11 cellular contexts compared by ENCODE assay signal in genomic region chr17:59093702-59094231, GRCh38. TPM values are rescaled to one million over a fixed set of nuclear protein-coding genes. Genes with fewer than 3 reads are reported as not detected.
A peak's percentile ranks its signal among the peaks of the same experiment; 100 is the strongest.
DNase-seq lines count a peak whose midpoint lies in the region; ATAC-seq and TF ChIP-seq lines count a peak whose summit lies in the region.
"Had no signal": no experiment of that assay in that cellular context is flagged by ENCODE, and none has a peak within 500 bp of the region (broad histone marks: within the 10 kb centered on the region; RNA-seq: fewer than 3 reads in every experiment).

No MANE protein-coding gene starts in this region.

- POLR2A ChIA-PET in activated CD8-positive, alpha-beta T cell treated with anti-CD3 and anti-CD28 coated beads for 36 hours (lab: Charles Lee), result interaction anchor here (1.4 to 2.5 kb wide), 2 partner anchors 13 to 14 kb away, joined by 4 to 8 read pairs; partner anchors contain the start of gene TRIM37

- CTCF ChIA-PET in activated CD8-positive, alpha-beta T cell treated with anti-CD3 and anti-CD28 coated beads for 36 hours (lab: Charles Lee), result interaction anchor here (1.0 kb wide), 1 partner anchor 24 kb away, joined by 3 read pairs; no protein-coding TSS in a partner anchor

- H3K36me3 ChIP-seq in HAP-1 (replicated peaks) (peaks cover 5% of the 10 kb centered on the region; the same call in 1 of the 2 replicates), heart right ventricle (peaks cover 0 to 24% (median 6%) of the 10 kb centered on the region in 9 donors)

- H3K27ac ChIP-seq in heart right ventricle, result peak overlapping the region in 7 of 10 donors; percentile 24 to 78 (median 43)

- H3K4me3 ChIP-seq in HAP-1, result no peak overlapping the region
- peak overlapping the region; percentile 31; the same call in 1 of the 2 replicates for H3K4me3 ChIP-seq in WI38 (ENCODE audit: low read depth, low read length)
- peak overlapping the region in 5 of 10 donors; percentile 1 to 21 (median 12) for H3K4me3 ChIP-seq in heart right ventricle

- H3K4me1 ChIP-seq in HAP-1, result peaks cover 24% of the 10 kb centered on the region
- peaks cover 0 to 25% (median 17%) of the 10 kb centered on the region in 9 donors for H3K4me1 ChIP-seq in heart right ventricle

- H3K4me3 Mint-ChIP-seq in activated CD8-positive, alpha-beta T cell treated with anti-CD3 and anti-CD28 coated beads for 36 hours, result no peak overlapping the region
- H3K4me3 Mint-ChIP-seq: activated naive CD4-positive, alpha-beta T cell treated with anti-CD3 and anti-CD28 coated beads, Interleukin-2, amount 50 U/mL, for 24 hours had no signal

- in situ Hi-C loops in HAP-1 (cut with MboI; ENCODE audit: low sequenced_read_pairs), result no loop called here

- intact Hi-C loops in heart right ventricle (cut with DNase I), result no loop called here
- intact Hi-C loops in activated CD8-positive, alpha-beta T cell treated with anti-CD3 and anti-CD28 coated beads for 36 hours (cut with micrococcal nuclease), result no loop called here

- DNase-seq in HAP-1 (ENCODE audit: low spot score in 2 of 2), result peak; percentile 48 to 62
- DNase-seq in heart right ventricle, result peak; percentile 25 to 47
- DNase-seq in smooth muscle cell of the brain vasculature (ENCODE audit: low read depth, low spot score), result peak; percentile 60
- DNase-seq in NCI-H1436 (lab: John Stamatoyannopoulos, UW), result no peak
- DNase-seq in activated CD8-positive, alpha-beta T cell treated with anti-CD3 and anti-CD28 coated beads for 36 hours, result no peak
- DNase-seq in NCI-H2227 treated with DMSO at 0.1 percent for 48 hours (lab: John Stamatoyannopoulos, UW), result no peak
- DNase-seq: SHP77; stimulated activated naive CD8-positive, alpha-beta T cell treated with anti-CD3 and anti-CD28 coated beads, Interleukin-15, Interleukin-2, amounts not matched to agents 100 U/mL and 50 U/mL, for 24 hours had no signal

- 12 to 21% methylated on average over 8 of the region's 8 CpGs for whole genome bisulfite sequencing in heart right ventricle, 2 donors

- H3K36me3 Mint-ChIP-seq in activated CD8-positive, alpha-beta T cell treated with anti-CD3 and anti-CD28 coated beads for 36 hours (ENCODE audit: low read depth), result peaks cover 17% of the 10 kb centered on the region

- H3K9me3 Mint-ChIP-seq in activated CD8-positive, alpha-beta T cell treated with anti-CD3 and anti-CD28 coated beads for 36 hours, result no peaks in the 10 kb centered on the region
- H3K9me3 Mint-ChIP-seq: activated naive CD4-positive, alpha-beta T cell treated with anti-CD3 and anti-CD28 coated beads, Interleukin-2, amount 50 U/mL, for 24 hours had no signal

- peak; percentile 68 to 89 (median 80) for ATAC-seq in heart right ventricle
- no peak for ATAC-seq in activated CD8-positive, alpha-beta T cell treated with anti-CD3 and anti-CD28 coated beads for 36 hours
- ATAC-seq in GM21390 (IDR thresholded peaks at IDR 0.05; ENCODE audit: unreplicated experiment), result no peak
- ATAC-seq: stimulated activated naive CD8-positive, alpha-beta T cell treated with anti-CD3 and anti-CD28 coated beads, Interleukin-15, Interleukin-2, amounts not matched to agents 100 U/mL and 50 U/mL, for 24 hours had no signal

- H3K9me3 ChIP-seq in HAP-1 (no peaks in the 10 kb centered on the region), heart right ventricle (peaks cover 0 to 7% (median 0%) of the 10 kb centered on the region in 11 donors)

- peaks cover 19% of the 10 kb centered on the region for H3K4me1 Mint-ChIP-seq in activated CD8-positive, alpha-beta T cell treated with anti-CD3 and anti-CD28 coated beads for 36 hours (ENCODE audit: low read depth)

- no peaks in the 10 kb centered on the region for H3K27me3 Mint-ChIP-seq in activated CD8-positive, alpha-beta T cell treated with anti-CD3 and anti-CD28 coated beads for 36 hours
- H3K27me3 Mint-ChIP-seq: activated naive CD4-positive, alpha-beta T cell treated with anti-CD3 and anti-CD28 coated beads, Interleukin-2, amount 50 U/mL, for 24 hours had no signal

- H3K27me3 ChIP-seq in HAP-1 (ENCODE audit: low read depth), result no peaks in the 10 kb centered on the region
- H3K27me3 ChIP-seq in heart right ventricle, result no peaks in the 10 kb centered on the region

- TF ChIP-seq CTCF in WI38 (IDR thresholded peaks at IDR 0.05; ENCODE audit: low read depth, low read length), result no peak
- no peak for TF ChIP-seq CTCF in heart right ventricle (IDR thresholded peaks at IDR 0.05)
- TF ChIP-seq CTCF in activated CD8-positive, alpha-beta T cell treated with anti-CD3 and anti-CD28 coated beads for 36 hours (IDR thresholded peaks at IDR 0.05), result no peak

- H3K27ac Mint-ChIP-seq in activated CD8-positive, alpha-beta T cell treated with anti-CD3 and anti-CD28 coated beads for 36 hours, result no peak overlapping the region
- H3K27ac Mint-ChIP-seq: activated naive CD4-positive, alpha-beta T cell treated with anti-CD3 and anti-CD28 coated beads, Interleukin-2, amount 50 U/mL, for 24 hours had no signal

RNA-seq across cellular contexts. Expression of gene TRIM37, which starts 12.9 kb away (rescaled TPM):
- total RNA-seq in heart right ventricle, result 10 to 100 TPM; 15.2 to 22.2 (median 18.1) TPM
- polyA plus RNA-seq in heart right ventricle, result 1 to 10 TPM; 5.9 to 8.6 TPM
- total RNA-seq in activated CD8-positive, alpha-beta T cell treated with anti-CD3 and anti-CD28 coated beads for 36 hours, result 10 to 100 TPM; 23.9 to 24.8 TPM

Comparison
In these comparisons a context has a peak if more than half of its experiments do, and no peak if none do; other contexts are left out.
1. DNase-seq: peak in HAP-1 (2 of 2), heart right ventricle (2 of 2) and smooth muscle cell of the brain vasculature (single experiment); none in NCI-H1436 (single experiment), activated CD8-positive, alpha-beta T cell treated with anti-CD3 and anti-CD28 coated beads for 36 hours (single experiment) and NCI-H2227 treated with DMSO at 0.1 percent for 48 hours (single experiment).
2. ATAC-seq: peak in heart right ventricle (8 of 8); none in activated CD8-positive, alpha-beta T cell treated with anti-CD3 and anti-CD28 coated beads for 36 hours (single experiment) and GM21390 (single experiment).